In genomic region chr4:68724922-68725321, GRCh38 we compare ENCODE assay signal across 25 cellular contexts. TPM values are rescaled to one million over a fixed set of nuclear protein-coding genes. Genes with fewer than 3 reads are reported as not detected.
"Had no signal": no experiment of that assay in that cellular context is flagged by ENCODE, and none has a peak within 500 bp of the region (broad histone marks: within the 10 kb centered on the region; RNA-seq: fewer than 3 reads in every experiment).

No MANE protein-coding gene starts in this region.

- H3K36me3 ChIP-seq: breast epithelium had no signal

- FAIRE-seq: RCC 7860 had no signal

- H3K4me3 ChIP-seq: breast epithelium had no signal

- H3K9me3 ChIP-seq: breast epithelium had no signal

- H3K27me3 ChIP-seq: breast epithelium had no signal

- ATAC-seq: activated CD8-positive, alpha-beta T cell treated with anti-CD3 and anti-CD28 coated beads, Interleukin-2, amount 10 ng/mL, durations not matched to agents 7 days and 5 days had no signal

- H3K4me1 ChIP-seq: breast epithelium had no signal

- H3K27ac ChIP-seq: breast epithelium had no signal

- DNase-seq: activated CD4-positive, alpha-beta T cell treated with anti-CD3 and anti-CD28 coated beads for 48 hours; activated CD4-positive, alpha-beta T cell treated with anti-CD3 and anti-CD28 coated beads, Interleukin-2, amount 50 U/mL, for 4 hours; activated CD4-positive, CD25-positive, alpha-beta regulatory T cell treated with anti-CD3 and anti-CD28 coated beads, Interleukin-2, amount 50 U/mL, for 72 hours; activated CD8-positive, alpha-beta memory T cell treated with anti-CD3 and anti-CD28 coated beads, Interleukin-2, amount 50 U/mL, for 48 hours; activated CD8-positive, alpha-beta T cell treated with anti-CD3 and anti-CD28 coated beads, Interleukin-2, amount 10 ng/mL, durations not matched to agents 7 days and 5 days; activated effector memory CD4-positive, alpha-beta T cell treated with Interleukin-2 at 50 U/mL for 16 hours; activated naive CD4-positive, alpha-beta T cell; activated T-cell treated with anti-CD3 and anti-CD28 coated beads, Interleukin-2, amount 50 U/mL, for 1 hour; aorta; KG1; NCI-H1048; NCI-H2029; NCI-H2107; NCI-H2171 treated with DMSO at 0.1 percent for 48 hours; NCI-H226; NCI-H82; NK-92 treated with Interleukin-12 subunit alpha and Interleukin-12 subunit beta, amount 100 ng/mL, for 24 hours; OCI-M1; SHP77 treated with DMSO at 0.1 percent for 48 hours had no signal

RNA-seq across cellular contexts. Expression of gene UGT2B15, which starts 54.5 kb away (rescaled TPM):
- total RNA-seq: activated CD8-positive, alpha-beta T cell treated with anti-CD3 and anti-CD28 coated beads, Interleukin-2, amount 10 ng/mL, durations not matched to agents 7 days and 5 days; aorta; LHCN-M2; M059J; NCI-H460; SK-MEL-5 had no signal
